26 cellular contexts compared by ENCODE assay signal in genomic region chr16:25812215-25812614, GRCh38.
"Had no signal": no experiment of that assay in that cellular context is flagged by ENCODE, and none has a peak within 500 bp of the region (broad histone marks: within the 10 kb centered on the region; RNA-seq: fewer than 3 reads in every experiment).

No MANE protein-coding gene starts in this region.

- ATAC-seq: activated CD4-positive, CD25-positive, alpha-beta regulatory T cell treated with anti-CD3 and anti-CD28 coated beads, Interleukin-2, amount 50 U/mL, for 24 hours; activated CD8-positive, alpha-beta T cell treated with anti-CD3 and anti-CD28 coated beads for 36 hours; activated T-cell treated with anti-CD3 and anti-CD28 coated beads, Interleukin-2, amount 50 U/mL, for 4 hours; activated T-helper 17 cell treated with anti-CD3 and anti-CD28 coated beads, Interleukin-2, amount 50 U/mL, for 72 hours; esophagus mucosa had no signal

- H3K4me3 ChIP-seq: coronary artery, dorsolateral prefrontal cortex had no signal

- DNase-seq: activated B cell treated with CpG ODN at 0.5 μM for 24 hours; activated CD4-positive, alpha-beta T cell treated with anti-CD3 and anti-CD28 coated beads for 48 hours; activated CD4-positive, alpha-beta T cell treated with anti-CD3 and anti-CD28 coated beads, Interleukin-2, amount 50 U/mL, for 1 hour; activated CD4-positive, alpha-beta T cell treated with anti-CD3 and anti-CD28 coated beads, Interleukin-2, amount 50 U/mL, for 48 hours; activated CD8-positive, alpha-beta memory T cell treated with anti-CD3 and anti-CD28 coated beads for 24 hours; activated CD8-positive, alpha-beta T cell treated with anti-CD3 and anti-CD28 coated beads for 36 hours; activated effector memory CD4-positive, alpha-beta T cell treated with Interleukin-2 at 50 U/mL for 16 hours; activated gamma-delta T cell treated with Interleukin-2 at 50 U/mL for 16 hours; activated naive CD4-positive, alpha-beta T cell treated with anti-CD3 and anti-CD28 coated beads, Interleukin-2, amount 50 U/mL, for 16 hours; activated naive CD4-positive, alpha-beta T cell treated with Interleukin-2 at 50 U/mL for 16 hours; activated T-cell treated with anti-CD3 and anti-CD28 coated beads, Interleukin-2, amount 50 U/mL, for 4 hours; amniotic stem cell; anterior cingulate cortex; brain microvascular endothelial cell; dorsolateral prefrontal cortex; effector memory CD4-positive, alpha-beta T cell; endodermal cell; foreskin fibroblast; head of caudate nucleus; hippocampal formation; T1000; WERI-Rb-1 had no signal

- H3K36me3 ChIP-seq: brain microvascular endothelial cell had no signal

- H3K27ac ChIP-seq: brain microvascular endothelial cell, coronary artery, dorsolateral prefrontal cortex, WERI-Rb-1 had no signal

- H3K27me3 ChIP-seq: brain microvascular endothelial cell had no signal
